Comparison of ENCODE assay signal across 8 cellular contexts in the genomic region with DNA sequence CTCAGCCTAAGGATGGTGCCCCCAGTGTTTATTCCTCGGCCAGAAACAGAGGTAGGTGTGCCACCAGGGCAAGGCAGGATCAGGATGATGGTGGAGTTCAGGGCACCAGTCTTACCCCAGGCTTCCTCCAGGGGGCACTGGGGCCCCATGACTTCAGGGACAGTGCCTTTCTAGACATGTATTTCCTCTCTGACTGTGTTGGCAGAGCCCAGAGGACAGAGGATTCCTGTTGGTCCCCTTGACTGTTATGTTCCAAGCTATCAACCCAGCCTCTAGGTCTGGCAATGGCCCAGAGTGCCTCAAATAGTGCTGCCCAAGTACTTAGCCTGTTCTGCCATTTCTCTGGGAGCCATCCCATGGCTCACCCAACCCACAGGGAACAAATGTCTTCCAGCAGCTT. TPM values are rescaled to one million over a fixed set of nuclear protein-coding genes. Genes with fewer than 3 reads are reported as not detected.
DNase-seq lines count a peak whose midpoint lies in the region; ATAC-seq and TF ChIP-seq lines count a peak whose summit lies in the region.

No MANE protein-coding gene starts in this region.

- H3K27ac Mint-ChIP-seq in IgD-negative memory B cell, result peak overlapping the region; percentile 28 to 78 (median 65)
- peak overlapping the region; percentile 99 for H3K27ac Mint-ChIP-seq in activated naive CD8-positive, alpha-beta T cell treated with anti-CD3 and anti-CD28 coated beads for 36 hours

- H3K9me3 ChIP-seq in cardiac muscle cell (ENCODE audit: low read depth) (no peaks in the 10 kb centered on the region), psoas muscle (no peaks in the 10 kb centered on the region), vagina (no peaks in the 10 kb centered on the region)

- intact Hi-C loops in psoas muscle (cut with DNase I), result loop anchor here (1.0 to 5.0 kb wide), 4 partner anchors 42 to 820 kb away; partner anchors contain the start of gene RBM15B (in 1 of the 2)
- intact Hi-C loops in vagina (cut with DNase I), result no loop called here

- peaks cover 3% of the 10 kb centered on the region for H3K4me1 ChIP-seq in cardiac muscle cell (ENCODE audit: low read depth)
- H3K4me1 ChIP-seq in psoas muscle, result peaks cover 15% of the 10 kb centered on the region
- H3K4me1 ChIP-seq in vagina, result peaks cover 48% of the 10 kb centered on the region

- H3K27me3 ChIP-seq in cardiac muscle cell (no peaks in the 10 kb centered on the region), psoas muscle (ENCODE audit: insufficient read depth in 3 of 3, low read length in 2 of 3) (no peaks in the 10 kb centered on the region), vagina (no peaks in the 10 kb centered on the region)

- no peaks in the 10 kb centered on the region for H3K27me3 Mint-ChIP-seq in IgD-negative memory B cell
- peaks cover 4% of the 10 kb centered on the region for H3K27me3 Mint-ChIP-seq in activated naive CD8-positive, alpha-beta T cell treated with anti-CD3 and anti-CD28 coated beads for 36 hours

- H3K27ac ChIP-seq in cardiac muscle cell (no peak overlapping the region), psoas muscle (peak overlapping the region; percentile 64), vagina (no peak overlapping the region)

- TF ChIP-seq CTCF in cardiac muscle cell (IDR thresholded peaks at IDR 0.05; ENCODE audit: low read depth, low read length), result peak; percentile 93
- peak; percentile 97 for TF ChIP-seq CTCF in psoas muscle (IDR thresholded peaks at IDR 0.05)
- TF ChIP-seq CTCF in vagina (IDR thresholded peaks at IDR 0.05), result peak; percentile 91 to 94 (median 94)

- H3K4me3 ChIP-seq in cardiac muscle cell (no peak overlapping the region), psoas muscle (no peak overlapping the region), vagina (no peak overlapping the region)

- no peaks in the 10 kb centered on the region for H3K9me3 Mint-ChIP-seq in IgD-negative memory B cell
- H3K9me3 Mint-ChIP-seq in activated naive CD8-positive, alpha-beta T cell treated with anti-CD3 and anti-CD28 coated beads for 36 hours, result no peaks in the 10 kb centered on the region

- H3K4me1 Mint-ChIP-seq in IgD-negative memory B cell, result peaks cover 11 to 15% (median 15%) of the 10 kb centered on the region in 3 donors
- H3K4me1 Mint-ChIP-seq in activated naive CD8-positive, alpha-beta T cell treated with anti-CD3 and anti-CD28 coated beads for 36 hours, result peaks cover 57% of the 10 kb centered on the region

- H3K36me3 ChIP-seq in cardiac muscle cell, result no peaks in the 10 kb centered on the region
- peaks cover 0 to 32% of the 10 kb centered on the region in 2 donors for H3K36me3 ChIP-seq in psoas muscle (ENCODE audit: insufficient read depth in 1 of 2, low read depth in 1 of 2)
- peaks cover 0 to 8% of the 10 kb centered on the region in 2 donors for H3K36me3 ChIP-seq in vagina

- DNase-seq in ELF-1 (ENCODE audit: low read depth, low spot score) (peak; percentile 84), T follicular helper cell (ENCODE audit: low read depth) (peak; percentile 71), cardiac muscle cell (ENCODE audit: low read depth in 1 of 2, low spot score in 1 of 2) (peak; percentile 75 to 78), psoas muscle (peak; percentile 78 to 90), vagina (ENCODE audit: extremely low spot score in 2 of 2) (no peak)
- peak; percentile 82 for DNase-seq in activated naive CD8-positive, alpha-beta T cell treated with anti-CD3 and anti-CD28 coated beads for 36 hours

- ATAC-seq in psoas muscle, result peak; percentile 65 to 71 (median 66)
- ATAC-seq in GM19324 (IDR thresholded peaks at IDR 0.05; ENCODE audit: low FRiP score, unreplicated experiment), result no peak

- peaks cover 3% of the 10 kb centered on the region for H3K36me3 Mint-ChIP-seq in IgD-negative memory B cell
- H3K36me3 Mint-ChIP-seq in activated naive CD8-positive, alpha-beta T cell treated with anti-CD3 and anti-CD28 coated beads for 36 hours, result peaks cover 69% of the 10 kb centered on the region

- no peak for TF ChIP-seq POLR2A in vagina (IDR thresholded peaks at IDR 0.05)

- H3K4me3 Mint-ChIP-seq in IgD-negative memory B cell, result peak overlapping the region; percentile 12 to 78 (median 44)
- peak overlapping the region; percentile 93 for H3K4me3 Mint-ChIP-seq in activated naive CD8-positive, alpha-beta T cell treated with anti-CD3 and anti-CD28 coated beads for 36 hours

- WGBS in psoas muscle, 3 donors, result 13 to 38% (median 31%) methylated on average over 1 of the region's 1 CpG

RNA-seq across cellular contexts. Expression of gene HEMK1, which starts 2.8 kb away (rescaled TPM):
- polyA plus RNA-seq in IgD-negative memory B cell, result 30.5 TPM
- total RNA-seq in activated naive CD8-positive, alpha-beta T cell treated with anti-CD3 and anti-CD28 coated beads for 36 hours, result 10 to 100 TPM; 59.8 to 64.7 TPM
- 13.8 and 23.3 TPM in 2 replicates for total RNA-seq in cardiac muscle cell
- 33.9 and 37.4 TPM in 2 replicates for polyA plus RNA-seq in cardiac muscle cell
- total RNA-seq in psoas muscle, result 10 to 100 TPM in 2 of 4 donors, 1 to 10 TPM in 2; 6.1 to 16.2 (median 9.3) TPM
- 10 to 100 TPM in 1 of 3 donors, 1 to 10 TPM in 2; 6.4 to 12.8 (median 10.0) TPM for polyA plus RNA-seq in psoas muscle
- total RNA-seq in vagina, result 3.4 TPM

RNA-seq across cellular contexts. Expression of gene C3orf18, which starts 4.6 kb away (rescaled TPM):
- polyA plus RNA-seq in IgD-negative memory B cell (7.9 TPM), cardiac muscle cell (33.6 and 37.0 TPM in 2 replicates), psoas muscle (10 to 100 TPM; 14.0 to 26.3 (median 18.8) TPM)
- total RNA-seq in activated naive CD8-positive, alpha-beta T cell treated with anti-CD3 and anti-CD28 coated beads for 36 hours, result 10 to 100 TPM; 15.9 to 17.1 TPM
- total RNA-seq in cardiac muscle cell (34.1 and 39.4 TPM in 2 replicates), psoas muscle (10 to 100 TPM in 3 of 4 donors, 1 to 10 TPM in 1; 7.3 to 30.1 (median 15.2) TPM), vagina (10.8 TPM)

RNA-seq across cellular contexts. Expression of gene CISH, which starts 39.4 kb away (rescaled TPM):
- polyA plus RNA-seq in IgD-negative memory B cell (3.1 TPM), cardiac muscle cell (6.4 and 11.7 TPM in 2 replicates), psoas muscle (10 to 100 TPM; 12.8 to 36.5 (median 18.5) TPM)
- 100 to 1,000 TPM; 192 to 193 TPM for total RNA-seq in activated naive CD8-positive, alpha-beta T cell treated with anti-CD3 and anti-CD28 coated beads for 36 hours
- total RNA-seq in cardiac muscle cell (6.9 and 8.2 TPM in 2 replicates), psoas muscle (10 to 100 TPM; 16.9 to 75.1 (median 50.4) TPM), vagina (21.9 TPM)

RNA-seq across cellular contexts. Expression of gene MAPKAPK3, which starts 44.8 kb away (rescaled TPM):
- polyA plus RNA-seq in IgD-negative memory B cell (23.7 TPM), cardiac muscle cell (77.3 and 94.2 TPM in 2 replicates), psoas muscle (100 to 1,000 TPM; 213 to 409 (median 328) TPM)
- total RNA-seq in activated naive CD8-positive, alpha-beta T cell treated with anti-CD3 and anti-CD28 coated beads for 36 hours, result 100 to 1,000 TPM; 166 to 171 TPM
- total RNA-seq in cardiac muscle cell (88.2 and 94.7 TPM in 2 replicates), psoas muscle (100 to 1,000 TPM in 3 of 4 donors, 10 to 100 TPM in 1; 88.2 to 277 (median 187) TPM), vagina (38.1 TPM)

Comparison
In these comparisons a context has a peak if more than half of its experiments do, and no peak if none do; other contexts are left out.
1. DNase-seq: peak in ELF-1 (single experiment), T follicular helper cell (single experiment), activated naive CD8-positive, alpha-beta T cell treated with anti-CD3 and anti-CD28 coated beads for 36 hours (single experiment), cardiac muscle cell (2 of 2) and psoas muscle (2 of 2); none in vagina (0 of 2).
2. Peak in every context shown above with its lines, with median percentiles within 50 percentile points of each other: CTCF ChIP-seq.